1 cellular context compared by ENCODE assay signal in genomic region chr17:49861150-49861884, GRCh38.
TF ChIP-seq lines count a peak whose summit lies in the region.

No MANE protein-coding gene starts in this region.

TF ChIP-seq in HEK293, 187 proteins besides CTCF, POLR2A, EP300 and RAD21 (continued from another document):
- no peak for TF ChIP-seq ZNF488 (tag by site-specific recombination; IDR thresholded peaks at IDR 0.05)
- no peak for TF ChIP-seq OSR2 (tag by site-specific recombination; IDR thresholded peaks at IDR 0.05)
- TF ChIP-seq AEBP2 (tag by site-specific recombination; IDR thresholded peaks at IDR 0.05; ENCODE audit: borderline replicate concordance) = no peak
- TF ChIP-seq ZNF785 (tag by site-specific recombination; IDR thresholded peaks at IDR 0.05) = no peak
- TF ChIP-seq ZNF175 (tag by site-specific recombination; IDR thresholded peaks at IDR 0.05) = no peak
- no peak for TF ChIP-seq ZNF174 (tag by site-specific recombination; IDR thresholded peaks at IDR 0.05)
- no peak for TF ChIP-seq HIC1 (tag by site-specific recombination; IDR thresholded peaks at IDR 0.05)
- TF ChIP-seq KLF1 (tag by site-specific recombination; IDR thresholded peaks at IDR 0.05) = peak; percentile 74
- no peak for TF ChIP-seq ZNF571 (tag by site-specific recombination; IDR thresholded peaks at IDR 0.05)
- peak; percentile 98 for TF ChIP-seq PATZ1 (tag by site-specific recombination; IDR thresholded peaks at IDR 0.05)
- TF ChIP-seq ZNF529 (tag by site-specific recombination; IDR thresholded peaks at IDR 0.05; ENCODE audit: insufficient replicate concordance) = no peak
- TF ChIP-seq SP2 (tag by site-specific recombination; IDR thresholded peaks at IDR 0.05) = no peak
- peak; percentile 61; the same call in 1 of the 2 replicates for TF ChIP-seq ZNF366 (tag by site-specific recombination; conservative IDR thresholded peaks at IDR 0.05)
- no peak for TF ChIP-seq ZFP69B (tag by site-specific recombination; IDR thresholded peaks at IDR 0.05)
- no peak for TF ChIP-seq ZFP41 (tag by site-specific recombination; IDR thresholded peaks at IDR 0.05; ENCODE audit: borderline replicate concordance)
